ENCODE assay signal across 8 cellular contexts in the genomic region with DNA sequence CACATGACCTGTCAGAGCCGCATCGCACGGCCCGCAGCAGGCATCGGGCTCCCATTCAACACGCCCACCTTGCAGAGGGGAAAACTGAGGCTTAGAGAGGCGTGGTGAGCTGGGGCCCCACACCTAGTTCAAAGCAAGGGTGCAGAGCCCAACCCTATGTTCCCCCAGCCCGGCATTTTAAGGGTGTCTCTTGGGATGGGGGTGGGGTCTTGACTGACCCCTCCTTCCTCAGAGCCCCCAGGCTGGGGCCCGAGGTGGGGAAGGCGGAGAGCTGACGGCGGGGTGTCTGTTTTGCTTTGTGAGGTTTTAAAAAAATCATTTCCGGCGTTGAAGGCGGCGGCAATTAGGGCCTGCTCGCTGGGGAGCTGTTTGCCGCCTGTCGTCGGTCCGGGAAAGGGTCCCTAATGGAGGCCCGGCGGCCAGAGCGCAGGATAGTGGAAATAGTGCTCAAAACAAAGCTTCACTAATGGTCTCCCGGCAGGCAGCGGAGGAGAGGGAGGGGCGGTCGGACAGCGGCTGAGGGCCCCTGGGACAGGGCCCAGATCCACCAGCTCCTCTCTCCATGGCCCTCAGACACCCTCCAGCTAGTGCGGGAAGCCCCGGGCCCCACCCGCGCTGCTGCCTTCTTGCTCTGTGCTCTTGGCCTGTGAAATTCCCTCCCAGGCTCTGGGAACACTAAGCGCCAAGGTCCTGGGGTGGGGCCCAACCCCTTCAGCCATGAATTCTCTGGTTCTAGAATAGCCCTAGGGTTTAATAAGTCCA. TPM values are rescaled to one million over a fixed set of nuclear protein-coding genes. Genes with fewer than 3 reads are reported as not detected.
DNase-seq lines count a peak whose midpoint lies in the region; ATAC-seq and TF ChIP-seq lines count a peak whose summit lies in the region.

No MANE protein-coding gene starts in this region.

- H3K36me3 Mint-ChIP-seq in CD4-positive, alpha-beta T cell (ENCODE audit: low read depth): no peaks in the 10 kb centered on the region
- no peaks in the 10 kb centered on the region for H3K36me3 Mint-ChIP-seq in brain

- no peak for TF ChIP-seq CTCF in CD4-positive, alpha-beta T cell (IDR thresholded peaks at IDR 0.05)
- TF ChIP-seq CTCF in brain (conservative IDR thresholded peaks at IDR 0.05): no peak

- intact Hi-C loops in CD4-positive, alpha-beta T cell (cut with DNase I, micrococcal nuclease): loop anchor here in 1 of 2 experiments (5.0 kb wide), 1 partner anchor 77 kb away; no protein-coding TSS in a partner anchor

- ATAC-seq in CD4-positive, alpha-beta T cell (ENCODE audit: poor library complexity): peak; percentile 43
- ATAC-seq in GM21360 (IDR thresholded peaks at IDR 0.05; ENCODE audit: unreplicated experiment): no peak
- ATAC-seq in HG03432 (IDR thresholded peaks at IDR 0.05; ENCODE audit: unreplicated experiment): no peak

- H3K4me3 ChIP-seq in muscle layer of colon (ENCODE audit: low read depth in 1 of 2, low read length in 2 of 2): peak overlapping the region; percentile 3 to 23

- no peak overlapping the region for H3K9ac ChIP-seq in muscle layer of colon (ENCODE audit: low read length)

- peaks cover 71% of the 10 kb centered on the region for H3K27me3 Mint-ChIP-seq in CD4-positive, alpha-beta T cell
- peaks cover 4% of the 10 kb centered on the region for H3K27me3 Mint-ChIP-seq in brain

- H3K9me3 Mint-ChIP-seq in CD4-positive, alpha-beta T cell: no peaks in the 10 kb centered on the region
- H3K9me3 Mint-ChIP-seq in brain: no peaks in the 10 kb centered on the region

- peaks cover 21% of the 10 kb centered on the region for H3K4me1 Mint-ChIP-seq in CD4-positive, alpha-beta T cell (ENCODE audit: low read depth)
- peaks cover 99% of the 10 kb centered on the region for H3K4me1 Mint-ChIP-seq in brain

- peak in 6 of 10 experiments; percentile 5 to 30 (median 12) for DNase-seq in CD4-positive, alpha-beta T cell
- DNase-seq in NCI-H1436 treated with DMSO at 0.1 percent for 48 hours (lab: John Stamatoyannopoulos, UW): peak; percentile 46
- no peak for DNase-seq in central memory CD4-positive, alpha-beta T cell
- no peak for DNase-seq in NCI-H226

- peaks cover 8% of the 10 kb centered on the region for H3K27me3 ChIP-seq in CD4-positive, alpha-beta T cell (ENCODE audit: control insufficient read depth, insufficient read depth, low read length)
- H3K27me3 ChIP-seq in muscle layer of colon (ENCODE audit: control insufficient read depth in 1 of 2, insufficient read depth in 2 of 2, low read length in 2 of 2): peaks cover 4 to 8% of the 10 kb centered on the region in 2 donors

- H3K27ac Mint-ChIP-seq in CD4-positive, alpha-beta T cell: peak overlapping the region; percentile 62
- H3K27ac Mint-ChIP-seq in brain: peak overlapping the region; percentile 62 to 94 (median 71)

- H3K36me3 ChIP-seq in muscle layer of colon (ENCODE audit: insufficient read depth, low read length): no peaks in the 10 kb centered on the region

- CTCF ChIA-PET in CD4-positive, alpha-beta T cell (lab: Charles Lee): no interaction called here

- H3K4me3 Mint-ChIP-seq in CD4-positive, alpha-beta T cell: peak overlapping the region; percentile 77
- peak overlapping the region; percentile 62 to 82 (median 72) for H3K4me3 Mint-ChIP-seq in brain

- H3K4me1 ChIP-seq in muscle layer of colon (ENCODE audit: insufficient read depth, low read length): peaks cover 40% of the 10 kb centered on the region

- H3K27ac ChIP-seq in CD4-positive, alpha-beta T cell (ENCODE audit: low read depth, low read length): no peak overlapping the region
- H3K27ac ChIP-seq in muscle layer of colon (ENCODE audit: low read depth, low read length): peak overlapping the region; percentile 27

- no peaks in the 10 kb centered on the region for H3K9me3 ChIP-seq in CD4-positive, alpha-beta T cell (ENCODE audit: control insufficient read depth, low read length)
- no peaks in the 10 kb centered on the region for H3K9me3 ChIP-seq in muscle layer of colon (ENCODE audit: low read length)

- POLR2A ChIA-PET in CD4-positive, alpha-beta T cell (lab: Charles Lee): interaction anchor here (0.6 to 1.2 kb wide), 3 partner anchors 11 to 592 kb away, joined by 3 read pairs; no protein-coding TSS in a partner anchor

RNA-seq across cellular contexts. Expression of a gene that starts 11.9 kb away (rescaled TPM):
- not detected for total RNA-seq in CD4-positive, alpha-beta T cell
- polyA plus RNA-seq in brain (ENCODE audit: insufficient read depth, low read depth, low replicate concordance): 46.5 TPM

Comparison
In these comparisons a context has a peak if more than half of its experiments do, and no peak if none do; other contexts are left out.
1. DNase-seq: peak in CD4-positive, alpha-beta T cell (6 of 10) and NCI-H1436 treated with DMSO at 0.1 percent for 48 hours (single experiment); none in central memory CD4-positive, alpha-beta T cell (single experiment) and NCI-H226 (single experiment).